Comparison of ENCODE assay signal across 1 cellular context in genomic region chr3:147396709-147397046, GRCh38.
TF ChIP-seq lines count a peak whose summit lies in the region.

No MANE protein-coding gene starts in this region.

TF ChIP-seq in H1, 55 proteins besides CTCF, POLR2A, EP300 and RAD21 (continued from another document):
- TF ChIP-seq CTBP2 (IDR thresholded peaks at IDR 0.05; ENCODE audit: borderline replicate concordance, insufficient read depth, insufficient read length, low read length) = peak; percentile 3
TF ChIP-seq in H1: peak in this region for 2.
